In the genomic region with DNA sequence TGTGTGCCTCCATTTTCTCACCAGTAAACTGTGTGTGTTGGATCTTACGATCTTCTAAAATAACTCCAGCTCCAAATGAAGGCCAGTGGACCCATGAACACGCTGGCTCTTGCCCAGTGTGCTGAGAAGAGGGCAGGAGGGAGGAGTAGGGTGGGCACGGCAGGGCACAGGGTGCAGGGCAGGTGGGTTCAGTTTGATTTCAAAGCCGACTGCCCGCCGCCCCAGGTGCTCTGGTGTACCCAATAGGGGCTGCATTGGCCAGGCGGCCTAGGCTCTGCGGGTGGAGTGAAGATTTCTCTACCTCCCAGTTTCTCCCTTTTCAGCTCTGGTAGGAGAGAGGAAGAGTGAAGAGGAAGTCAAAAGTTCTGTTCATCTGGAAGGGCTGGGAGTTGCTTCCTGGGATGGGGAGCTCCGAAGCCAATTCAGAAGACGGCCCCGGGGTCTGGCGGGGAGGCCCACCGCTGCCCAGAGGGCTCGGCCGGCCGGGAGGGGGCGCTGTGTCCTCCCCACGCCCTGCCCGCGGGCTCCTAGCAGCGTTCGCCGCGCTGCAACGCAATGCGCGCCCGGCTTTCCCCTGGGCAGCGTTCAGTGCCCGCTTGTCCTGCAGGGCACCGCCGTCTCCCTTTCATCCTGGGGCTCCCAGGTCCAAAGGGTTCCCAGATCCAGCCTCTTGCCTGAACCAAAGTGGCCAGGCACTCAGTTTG, we compare ENCODE assay signal across 8 cellular contexts. TPM values are rescaled to one million over a fixed set of nuclear protein-coding genes. Genes with fewer than 3 reads are reported as not detected.
A peak's percentile ranks its signal among the peaks of the same experiment; 100 is the strongest.
DNase-seq lines count a peak whose midpoint lies in the region; ATAC-seq and TF ChIP-seq lines count a peak whose summit lies in the region.

No MANE protein-coding gene starts in this region.

- peaks cover 69% of the 10 kb centered on the region for H3K27me3 ChIP-seq in CD4-positive, alpha-beta T cell (ENCODE audit: control insufficient read depth, insufficient read depth, low read length)

- peak in 5 of 10 experiments; percentile 11 to 40 (median 20) for DNase-seq in CD4-positive, alpha-beta T cell
- DNase-seq in KBM-7: peak; percentile 37
- DNase-seq in activated CD8-positive, alpha-beta memory T cell treated with anti-CD3 and anti-CD28 coated beads, Interleukin-2, amount 50 U/mL, for 4 hours: peak; percentile 31
- DNase-seq in glutamatergic neuron: peak; percentile 87
- DNase-seq in retina: peak; percentile 85
- DNase-seq in NCI-H2107 (lab: John Stamatoyannopoulos, UW): no peak
- DNase-seq in NCI-H187 treated with DMSO at 0.1 percent for 48 hours (lab: John Stamatoyannopoulos, UW): no peak

- H3K36me3 Mint-ChIP-seq in CD4-positive, alpha-beta T cell (ENCODE audit: low read depth): no peaks in the 10 kb centered on the region
- H3K36me3 Mint-ChIP-seq in glutamatergic neuron (ENCODE audit: unreplicated experiment): no peaks in the 10 kb centered on the region

- CTCF ChIA-PET in CD4-positive, alpha-beta T cell (lab: Charles Lee): interaction anchor here (1.2 kb wide), 1 partner anchor 11 kb away, joined by 3 read pairs; no protein-coding TSS in a partner anchor

- POLR2A ChIA-PET in CD4-positive, alpha-beta T cell (lab: Charles Lee): no interaction called here

- H3K27ac Mint-ChIP-seq in CD4-positive, alpha-beta T cell: no peak overlapping the region
- H3K27ac Mint-ChIP-seq in glutamatergic neuron (ENCODE audit: unreplicated experiment): no peak overlapping the region

- TF ChIP-seq CTCF in CD4-positive, alpha-beta T cell (IDR thresholded peaks at IDR 0.05): no peak
- peak; percentile 90 for TF ChIP-seq CTCF in glutamatergic neuron (IDR thresholded peaks at IDR 0.05; ENCODE audit: partially characterized antibody, unreplicated experiment)

- in situ Hi-C loops in KBM-7 (cut with MboI; ENCODE audit: low pct_unique_long_range_greater_than_20kb, low sequenced_read_pairs): no loop called here

- peaks cover 75% of the 10 kb centered on the region for H3K27me3 Mint-ChIP-seq in CD4-positive, alpha-beta T cell
- H3K27me3 Mint-ChIP-seq in glutamatergic neuron (ENCODE audit: unreplicated experiment): peaks cover 13% of the 10 kb centered on the region

- peaks cover 9% of the 10 kb centered on the region for H3K4me1 Mint-ChIP-seq in CD4-positive, alpha-beta T cell (ENCODE audit: low read depth)
- H3K4me1 Mint-ChIP-seq in glutamatergic neuron (ENCODE audit: low read depth, unreplicated experiment): peaks cover 6% of the 10 kb centered on the region

- H3K4me3 Mint-ChIP-seq in CD4-positive, alpha-beta T cell: peak overlapping the region; percentile 85
- H3K4me3 Mint-ChIP-seq in glutamatergic neuron (ENCODE audit: unreplicated experiment): peak overlapping the region; percentile 86

- H3K9me3 Mint-ChIP-seq in CD4-positive, alpha-beta T cell: no peaks in the 10 kb centered on the region
- peaks cover 6% of the 10 kb centered on the region for H3K9me3 Mint-ChIP-seq in glutamatergic neuron (ENCODE audit: unreplicated experiment)

- H3K27ac ChIP-seq in CD4-positive, alpha-beta T cell (ENCODE audit: low read depth, low read length): no peak overlapping the region

- no peak for ATAC-seq in CD4-positive, alpha-beta T cell (ENCODE audit: poor library complexity)
- no peak for ATAC-seq in HG02938 (IDR thresholded peaks at IDR 0.05; ENCODE audit: unreplicated experiment)

- intact Hi-C loops in CD4-positive, alpha-beta T cell (cut with DNase I, micrococcal nuclease): no loop called here

- no peaks in the 10 kb centered on the region for H3K9me3 ChIP-seq in CD4-positive, alpha-beta T cell (ENCODE audit: control insufficient read depth, low read length)

RNA-seq across cellular contexts. Expression of a gene that starts 1.1 kb away (rescaled TPM):
- not detected for total RNA-seq in CD4-positive, alpha-beta T cell
- total RNA-seq in glutamatergic neuron (ENCODE audit: unreplicated experiment): 0.71 TPM

Comparison
In these comparisons a context has a peak if more than half of its experiments do, and no peak if none do; other contexts are left out.
1. DNase-seq: peak in KBM-7 (single experiment), activated CD8-positive, alpha-beta memory T cell treated with anti-CD3 and anti-CD28 coated beads, Interleukin-2, amount 50 U/mL, for 4 hours (single experiment), glutamatergic neuron (single experiment) and retina (single experiment); none in NCI-H2107 (single experiment) and NCI-H187 treated with DMSO at 0.1 percent for 48 hours (single experiment).